ENCODE assay signal across 13 cellular contexts in the genomic region with DNA sequence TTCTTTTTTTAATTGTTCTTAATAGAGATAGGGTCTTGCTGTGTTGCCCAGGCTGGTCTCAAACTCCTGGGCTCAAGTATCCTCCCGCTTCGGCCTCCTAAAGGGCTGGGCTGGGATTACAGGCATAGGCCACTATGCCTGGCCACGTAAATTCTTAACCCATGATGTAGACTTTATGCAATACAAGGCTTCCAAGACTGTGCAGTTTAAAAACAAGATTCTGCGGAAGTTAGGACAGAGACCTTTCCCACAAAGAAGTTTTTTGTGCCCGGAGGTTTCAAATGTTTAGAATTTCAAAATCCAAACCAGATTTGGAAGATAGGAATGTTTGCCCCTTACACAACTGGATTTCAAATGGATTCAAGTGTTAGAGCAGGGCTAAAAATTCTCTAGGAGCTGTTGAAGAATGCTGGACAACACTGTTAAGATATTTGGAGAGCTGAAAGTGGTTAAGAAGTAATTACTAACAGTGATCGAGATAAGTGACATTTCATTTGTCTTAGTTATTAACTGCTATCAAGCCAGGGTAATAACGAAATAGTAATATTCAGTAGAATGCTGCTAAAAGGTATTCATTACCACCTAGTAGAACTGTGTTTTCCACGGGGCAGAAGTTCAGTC. TPM values are rescaled to one million over a fixed set of nuclear protein-coding genes. Genes with fewer than 3 reads are reported as not detected.
A peak's percentile ranks its signal among the peaks of the same experiment; 100 is the strongest.
DNase-seq lines count a peak whose midpoint lies in the region; ATAC-seq and TF ChIP-seq lines count a peak whose summit lies in the region.
"Had no signal": no experiment of that assay in that cellular context is flagged by ENCODE, and none has a peak within 500 bp of the region (broad histone marks: within the 10 kb centered on the region; RNA-seq: fewer than 3 reads in every experiment).

No MANE protein-coding gene starts in this region.

- POLR2A ChIA-PET in BJ (lab: Charles Lee), result interaction anchor here (0.5 kb wide), 1 partner anchor 791 kb away, joined by 9 read pairs; no protein-coding TSS in a partner anchor
- POLR2A ChIA-PET in activated CD4-positive, alpha-beta memory T cell treated with anti-CD3 and anti-CD28 coated beads, Interleukin-2, amount 10 ng/mL, durations not matched to agents 7 days and 5 days (lab: Charles Lee), result interaction anchor here (1.8 kb wide), 1 partner anchor 30 kb away, joined by 9 read pairs; no protein-coding TSS in a partner anchor

- H3K27me3 ChIP-seq in BJ (ENCODE audit: control insufficient read depth, insufficient read depth, low read length) (no peaks in the 10 kb centered on the region), lower lobe of right lung (ENCODE audit: low read depth) (no peaks in the 10 kb centered on the region)

- peaks cover 67% of the 10 kb centered on the region for H3K36me3 Mint-ChIP-seq in activated CD4-positive, alpha-beta memory T cell treated with anti-CD3 and anti-CD28 coated beads, Interleukin-2, amount 10 ng/mL, durations not matched to agents 7 days and 5 days (ENCODE audit: low read depth)

- H3K4me1 ChIP-seq in lower lobe of right lung, result peaks cover 17% of the 10 kb centered on the region
- H3K4me1 ChIP-seq: Caco-2 had no signal

- peak; percentile 68 to 76 for ATAC-seq in lower lobe of right lung
- ATAC-seq in GM18519 (IDR thresholded peaks at IDR 0.05; ENCODE audit: low FRiP score, unreplicated experiment), result no peak
- no peak for ATAC-seq in GM19455 (IDR thresholded peaks at IDR 0.05; ENCODE audit: unreplicated experiment)

- peak overlapping the region; percentile 64 for H3K27ac Mint-ChIP-seq in activated CD4-positive, alpha-beta memory T cell treated with anti-CD3 and anti-CD28 coated beads, Interleukin-2, amount 10 ng/mL, durations not matched to agents 7 days and 5 days

- no peak overlapping the region for H3K4me3 Mint-ChIP-seq in activated CD4-positive, alpha-beta memory T cell treated with anti-CD3 and anti-CD28 coated beads, Interleukin-2, amount 10 ng/mL, durations not matched to agents 7 days and 5 days

- H3K4me3 ChIP-seq in BJ (ENCODE audit: low read depth, low read length) (no peak overlapping the region), GM12865 (ENCODE audit: low read depth, low read length) (no peak overlapping the region), lower lobe of right lung (no peak overlapping the region)

- peaks cover 5% of the 10 kb centered on the region for H3K9me3 Mint-ChIP-seq in activated CD4-positive, alpha-beta memory T cell treated with anti-CD3 and anti-CD28 coated beads, Interleukin-2, amount 10 ng/mL, durations not matched to agents 7 days and 5 days

- no peak overlapping the region for H3K27ac ChIP-seq in lower lobe of right lung

- DNase-seq in BJ (ENCODE audit: low read depth) (peak; percentile 62), GM12865 (ENCODE audit: low read depth) (no peak), lower lobe of right lung (no peak), HuH-7 (ENCODE audit: low spot score) (no peak), cortex of kidney (lab: John Stamatoyannopoulos, UW) (no peak)
- no peak for DNase-seq in activated CD4-positive, alpha-beta memory T cell treated with anti-CD3 and anti-CD28 coated beads, Interleukin-2, amount 10 ng/mL, durations not matched to agents 7 days and 5 days
- DNase-seq: Caco-2, KBM-7, NCI-H2029, T-helper 9 cell had no signal

- H3K36me3 ChIP-seq in BJ (ENCODE audit: control insufficient read depth, insufficient read depth, low read length) (no peaks in the 10 kb centered on the region), lower lobe of right lung (no peaks in the 10 kb centered on the region)

- H3K9me3 ChIP-seq in lower lobe of right lung, result no peaks in the 10 kb centered on the region
- H3K9me3 ChIP-seq: Caco-2 had no signal

- intact Hi-C loops in lower lobe of right lung (cut with DNase I), result no loop called here

- H3K27me3 Mint-ChIP-seq in activated CD4-positive, alpha-beta memory T cell treated with anti-CD3 and anti-CD28 coated beads, Interleukin-2, amount 10 ng/mL, durations not matched to agents 7 days and 5 days, result no peaks in the 10 kb centered on the region

- peaks cover 79% of the 10 kb centered on the region for H3K4me1 Mint-ChIP-seq in activated CD4-positive, alpha-beta memory T cell treated with anti-CD3 and anti-CD28 coated beads, Interleukin-2, amount 10 ng/mL, durations not matched to agents 7 days and 5 days

- CTCF ChIA-PET in BJ (lab: Yijun Ruan, JAX), result interaction anchor here (1.1 kb wide), 1 partner anchor 12 kb away, joined by 3 read pairs; no protein-coding TSS in a partner anchor
- CTCF ChIA-PET in activated CD4-positive, alpha-beta memory T cell treated with anti-CD3 and anti-CD28 coated beads, Interleukin-2, amount 10 ng/mL, durations not matched to agents 7 days and 5 days (lab: Charles Lee), result interaction anchor here (0.7 to 1.1 kb wide), 2 partner anchors 107 to 129 kb away, joined by 3 to 4 read pairs; no protein-coding TSS in a partner anchor

- TF ChIP-seq CTCF in BJ (IDR thresholded peaks at IDR 0.05; ENCODE audit: insufficient read depth, low read depth, low read length) (peak; percentile 45), GM12865 (IDR thresholded peaks at IDR 0.05; ENCODE audit: insufficient read depth, low read depth, low read length, missing control alignments) (peak; percentile 1), lower lobe of right lung (IDR thresholded peaks at IDR 0.05) (peak; percentile 17)

RNA-seq across cellular contexts. Expression of a gene that starts 7.4 kb away (rescaled TPM):
- 4.3 and 5.6 TPM in 2 replicates for polyA plus RNA-seq in BJ (2011; rRNA removed)
- 6.5 and 6.7 TPM in 2 replicates for polyA minus RNA-seq in BJ (2011; rRNA and poly(A)+ RNA removed)
- total RNA-seq in activated CD4-positive, alpha-beta memory T cell treated with anti-CD3 and anti-CD28 coated beads, Interleukin-2, amount 10 ng/mL, durations not matched to agents 7 days and 5 days, result 10 to 100 TPM; 80.9 to 82.2 TPM
- 36.8 TPM for total RNA-seq in lower lobe of right lung
- total RNA-seq: bronchial epithelial cell had no signal

Comparison
In these comparisons a context has a peak if more than half of its experiments do, and no peak if none do; other contexts are left out.
1. ATAC-seq: peak in lower lobe of right lung (2 of 2); none in GM18519 (single experiment) and GM19455 (single experiment).
2. Peak in every context shown above with its lines, with median percentiles within 50 percentile points of each other: CTCF ChIP-seq.